In the genomic region with DNA sequence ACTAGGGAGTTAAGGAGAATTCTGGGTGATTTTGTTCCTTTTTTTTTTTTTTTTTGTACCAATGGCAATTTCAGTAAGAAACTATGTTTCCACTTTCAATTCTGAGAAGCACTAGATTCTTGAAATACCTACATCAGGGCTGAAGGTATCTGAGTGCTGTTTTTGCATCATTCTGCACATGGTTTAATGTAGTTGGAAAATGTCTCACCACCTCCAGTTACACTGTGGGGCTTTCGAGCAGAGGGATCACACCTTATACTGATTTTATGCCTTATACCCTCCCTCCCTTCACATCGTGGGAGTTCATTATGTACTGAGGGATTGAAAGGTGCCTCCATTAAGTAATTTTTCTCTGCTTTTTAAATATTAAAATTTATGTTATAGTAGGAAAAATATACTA, we compare ENCODE assay signal across 18 cellular contexts.
A peak's percentile ranks its signal among the peaks of the same experiment; 100 is the strongest.
DNase-seq lines count a peak whose midpoint lies in the region; ATAC-seq lines count a peak whose summit lies in the region.
"Had no signal": no experiment of that assay in that cellular context is flagged by ENCODE, and none has a peak within 500 bp of the region (broad histone marks: within the 10 kb centered on the region; RNA-seq: fewer than 3 reads in every experiment).

No MANE protein-coding gene starts in this region.

- ATAC-seq in activated CD4-positive, alpha-beta T cell treated with anti-CD3 and anti-CD28 coated beads for 36 hours = peak; percentile 44
- peak; percentile 76 for ATAC-seq in stimulated activated naive CD8-positive, alpha-beta T cell treated with anti-CD3 and anti-CD28 coated beads, Interleukin-15, amount 100 ng/mL, for 72 hours

- peak overlapping the region; percentile 50 for H3K9ac ChIP-seq in SK-N-MC (ENCODE audit: insufficient read length)
- H3K9ac ChIP-seq: GM23248 had no signal

- H3K4me3 ChIP-seq in ACC112 (ENCODE audit: low read depth, low read length) (peak overlapping the region; percentile 29; the same call in 1 of the 2 replicates), SK-N-MC (peak overlapping the region; percentile 55)
- H3K4me3 ChIP-seq: GM23248, HAP-1 had no signal

- H3K79me2 ChIP-seq in ACC112 (ENCODE audit: control insufficient read depth, insufficient read depth, low read length, unreplicated experiment) = no peaks in the 10 kb centered on the region

- H3K27ac ChIP-seq in ACC112 (ENCODE audit: low read depth, low read length) = no peak overlapping the region
- peak overlapping the region; percentile 91 for H3K27ac ChIP-seq in SK-N-MC
- H3K27ac ChIP-seq: GM23248 had no signal

- POLR2A ChIA-PET in activated CD4-positive, alpha-beta T cell treated with anti-CD3 and anti-CD28 coated beads for 36 hours (lab: Charles Lee) = no interaction called here

- DNase-seq in activated CD4-positive, alpha-beta T cell treated with anti-CD3 and anti-CD28 coated beads for 36 hours = no peak
- DNase-seq in activated CD4-positive, alpha-beta T cell treated with anti-CD3 and anti-CD28 coated beads, Interleukin-2, amount 50 U/mL, for 4 hours = no peak
- no peak for DNase-seq in SK-N-MC (ENCODE audit: low read depth, low spot score)
- no peak for DNase-seq in stimulated activated naive CD8-positive, alpha-beta T cell treated with anti-CD3 and anti-CD28 coated beads, Interleukin-15, amount 100 ng/mL, for 72 hours
- DNase-seq in NCI-H345 treated with DMSO at 0.1 percent for 48 hours (lab: John Stamatoyannopoulos, UW; ENCODE audit: unreplicated experiment) = no peak
- DNase-seq in activated naive CD4-positive, alpha-beta T cell treated with anti-CD3 and anti-CD28 coated beads, Interleukin-2, amount 10 ng/mL, durations not matched to agents 7 days and 5 days = no peak
- DNase-seq: 8988T; ACHN; BE2C; C1 segment of cervical spinal cord; CD4-positive, CD25-positive, alpha-beta regulatory T cell; CD8-positive, alpha-beta memory T cell; COR-L47; DMS 273 treated with DMSO at 0.1 percent for 48 hours; DMS53; GM23248 had no signal

- H3K9me3 ChIP-seq in SK-N-MC (ENCODE audit: low read depth, low read length) = no peaks in the 10 kb centered on the region
- H3K9me3 ChIP-seq: BE2C, HAP-1 had no signal

- H3K27me3 ChIP-seq in ACC112 (ENCODE audit: insufficient read depth, low read length) = peaks cover 9% of the 10 kb centered on the region

- intact Hi-C loops in activated CD4-positive, alpha-beta T cell treated with anti-CD3 and anti-CD28 coated beads for 36 hours (cut with DNase I, micrococcal nuclease) = loop anchor here in 1 of 2 experiments (5.0 kb wide), 1 partner anchor 118 kb away; no protein-coding TSS in a partner anchor

- H3K9me3 Mint-ChIP-seq in activated CD4-positive, alpha-beta T cell treated with anti-CD3 and anti-CD28 coated beads for 36 hours (ENCODE audit: low read depth) = no peaks in the 10 kb centered on the region
- H3K9me3 Mint-ChIP-seq in stimulated activated naive CD8-positive, alpha-beta T cell treated with anti-CD3 and anti-CD28 coated beads, Interleukin-15, amount 100 ng/mL, for 72 hours = no peaks in the 10 kb centered on the region
- no peaks in the 10 kb centered on the region for H3K9me3 Mint-ChIP-seq in activated naive CD4-positive, alpha-beta T cell treated with anti-CD3 and anti-CD28 coated beads, Interleukin-2, amount 10 ng/mL, durations not matched to agents 7 days and 5 days
- H3K9me3 Mint-ChIP-seq: CD4-positive, CD25-positive, alpha-beta regulatory T cell; CD8-positive, alpha-beta memory T cell had no signal

- H3K4me1 ChIP-seq in ACC112 (ENCODE audit: control insufficient read depth, insufficient read depth, low read length, unreplicated experiment) = no peaks in the 10 kb centered on the region
- H3K4me1 ChIP-seq: BE2C, HAP-1 had no signal

- H3K4me1 Mint-ChIP-seq in activated CD4-positive, alpha-beta T cell treated with anti-CD3 and anti-CD28 coated beads for 36 hours = peaks cover 3% of the 10 kb centered on the region
- peaks cover 14% of the 10 kb centered on the region for H3K4me1 Mint-ChIP-seq in stimulated activated naive CD8-positive, alpha-beta T cell treated with anti-CD3 and anti-CD28 coated beads, Interleukin-15, amount 100 ng/mL, for 72 hours
- H3K4me1 Mint-ChIP-seq in activated naive CD4-positive, alpha-beta T cell treated with anti-CD3 and anti-CD28 coated beads, Interleukin-2, amount 10 ng/mL, durations not matched to agents 7 days and 5 days = no peaks in the 10 kb centered on the region
- H3K4me1 Mint-ChIP-seq: CD4-positive, CD25-positive, alpha-beta regulatory T cell; CD8-positive, alpha-beta memory T cell had no signal

- no peak overlapping the region for H3K4me3 Mint-ChIP-seq in activated CD4-positive, alpha-beta T cell treated with anti-CD3 and anti-CD28 coated beads for 36 hours
- H3K4me3 Mint-ChIP-seq in stimulated activated naive CD8-positive, alpha-beta T cell treated with anti-CD3 and anti-CD28 coated beads, Interleukin-15, amount 100 ng/mL, for 72 hours = no peak overlapping the region
- no peak overlapping the region for H3K4me3 Mint-ChIP-seq in activated naive CD4-positive, alpha-beta T cell treated with anti-CD3 and anti-CD28 coated beads, Interleukin-2, amount 10 ng/mL, durations not matched to agents 7 days and 5 days
- H3K4me3 Mint-ChIP-seq: CD4-positive, CD25-positive, alpha-beta regulatory T cell; CD8-positive, alpha-beta memory T cell had no signal

- no peaks in the 10 kb centered on the region for H3K36me3 Mint-ChIP-seq in activated CD4-positive, alpha-beta T cell treated with anti-CD3 and anti-CD28 coated beads for 36 hours (ENCODE audit: low read depth)
- no peaks in the 10 kb centered on the region for H3K36me3 Mint-ChIP-seq in activated naive CD4-positive, alpha-beta T cell treated with anti-CD3 and anti-CD28 coated beads, Interleukin-2, amount 10 ng/mL, durations not matched to agents 7 days and 5 days

- H3K36me3 ChIP-seq in ACC112 (ENCODE audit: insufficient read depth, low read length) (no peaks in the 10 kb centered on the region), SK-N-MC (ENCODE audit: insufficient read depth, low read length) (no peaks in the 10 kb centered on the region)
- H3K36me3 ChIP-seq: BE2C, HAP-1 had no signal

- H3K27me3 Mint-ChIP-seq in activated CD4-positive, alpha-beta T cell treated with anti-CD3 and anti-CD28 coated beads for 36 hours = no peaks in the 10 kb centered on the region
- H3K27me3 Mint-ChIP-seq in stimulated activated naive CD8-positive, alpha-beta T cell treated with anti-CD3 and anti-CD28 coated beads, Interleukin-15, amount 100 ng/mL, for 72 hours = no peaks in the 10 kb centered on the region
- H3K27me3 Mint-ChIP-seq in activated naive CD4-positive, alpha-beta T cell treated with anti-CD3 and anti-CD28 coated beads, Interleukin-2, amount 10 ng/mL, durations not matched to agents 7 days and 5 days = no peaks in the 10 kb centered on the region
- H3K27me3 Mint-ChIP-seq: CD4-positive, CD25-positive, alpha-beta regulatory T cell; CD8-positive, alpha-beta memory T cell had no signal

- no peak overlapping the region for H3K27ac Mint-ChIP-seq in activated CD4-positive, alpha-beta T cell treated with anti-CD3 and anti-CD28 coated beads for 36 hours
- no peak overlapping the region for H3K27ac Mint-ChIP-seq in stimulated activated naive CD8-positive, alpha-beta T cell treated with anti-CD3 and anti-CD28 coated beads, Interleukin-15, amount 100 ng/mL, for 72 hours
- H3K27ac Mint-ChIP-seq in activated naive CD4-positive, alpha-beta T cell treated with anti-CD3 and anti-CD28 coated beads, Interleukin-2, amount 10 ng/mL, durations not matched to agents 7 days and 5 days = no peak overlapping the region
- H3K27ac Mint-ChIP-seq: CD4-positive, CD25-positive, alpha-beta regulatory T cell; CD8-positive, alpha-beta memory T cell had no signal

- CTCF ChIA-PET in activated CD4-positive, alpha-beta T cell treated with anti-CD3 and anti-CD28 coated beads for 36 hours (lab: Charles Lee) = interaction anchor here (0.6 to 0.8 kb wide), 2 partner anchors 11 to 661 kb away, joined by 3 read pairs; no protein-coding TSS in a partner anchor
- CTCF ChIA-PET in activated naive CD4-positive, alpha-beta T cell treated with anti-CD3 and anti-CD28 coated beads, Interleukin-2, amount 10 ng/mL, durations not matched to agents 7 days and 5 days (lab: Charles Lee) = interaction anchor here (0.9 kb wide), 1 partner anchor 372 kb away, joined by 3 read pairs; no protein-coding TSS in a partner anchor

- no peak overlapping the region for H2AFZ ChIP-seq in ACC112 (ENCODE audit: low read length, unreplicated experiment)
- H2AFZ ChIP-seq: GM23248 had no signal
